In the genomic region with DNA sequence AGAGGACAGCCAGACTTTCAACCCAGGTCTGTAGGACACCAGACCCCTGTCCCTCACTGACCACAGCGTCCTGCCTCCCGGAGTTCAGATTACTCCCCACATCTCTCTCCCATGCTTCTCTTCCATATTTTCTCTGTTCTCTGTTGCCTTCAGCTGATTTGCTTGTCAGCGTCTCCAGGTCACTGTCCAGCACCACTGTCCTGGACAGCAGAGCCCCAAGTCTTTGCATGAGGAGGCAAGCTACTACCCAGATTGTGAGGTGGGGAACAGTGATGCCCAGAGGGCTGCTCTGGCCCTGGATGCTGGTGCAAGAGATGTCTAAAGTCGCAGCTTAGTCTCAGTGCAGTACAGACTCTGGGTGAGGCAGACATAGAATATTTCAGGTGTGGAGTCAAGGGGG, we compare ENCODE assay signal across 18 cellular contexts. TPM values are rescaled to one million over a fixed set of nuclear protein-coding genes. Genes with fewer than 3 reads are reported as not detected.
"Had no signal": no experiment of that assay in that cellular context is flagged by ENCODE, and none has a peak within 500 bp of the region (broad histone marks: within the 10 kb centered on the region; RNA-seq: fewer than 3 reads in every experiment).

No MANE protein-coding gene starts in this region.

- DNase-seq: esophagus squamous epithelium had no signal

- ATAC-seq: effector memory CD8-positive, alpha-beta T cell; stimulated activated memory B cell treated with anti-CD40 and anti-IgM and Interleukin-4, amounts not matched to agents 10 μg/mL and 1 μg/mL and 100 μg/mL, for 72 hours had no signal

- H3K4me1 ChIP-seq: esophagus squamous epithelium, heart right ventricle, prostate gland, right atrium auricular region, testis, tibial nerve, upper lobe of left lung had no signal

- H3K27me3 ChIP-seq: right atrium auricular region, testis, tibial nerve, upper lobe of left lung had no signal

- H3K9me3 ChIP-seq: esophagus squamous epithelium, heart right ventricle, prostate gland, right atrium auricular region, testis, tibial nerve, upper lobe of left lung had no signal

- H3K36me3 ChIP-seq: esophagus squamous epithelium, heart right ventricle, prostate gland, right atrium auricular region, tibial nerve, upper lobe of left lung had no signal

- H3K4me3 ChIP-seq: coronary artery, esophagus squamous epithelium, heart right ventricle, prostate gland, right atrium auricular region, testis, tibial nerve, upper lobe of left lung had no signal

- H3K27ac ChIP-seq: coronary artery, esophagus squamous epithelium, heart right ventricle, prostate gland, right atrium auricular region, testis, tibial nerve, upper lobe of left lung had no signal

RNA-seq across cellular contexts. Expression of a gene that starts 48.0 kb away (rescaled TPM):
- total RNA-seq: chondrocyte; dermis microvascular lymphatic vessel endothelial cell; esophagus squamous epithelium; left lobe of liver; lung microvascular endothelial cell; naive thymus-derived CD4-positive, alpha-beta T cell; osteocyte; right atrium auricular region; sciatic nerve; skeletal muscle tissue; upper lobe of left lung had no signal
- polyA plus RNA-seq: heart right ventricle had no signal
